Comparison of ENCODE assay signal across 5 cellular contexts in the genomic region with DNA sequence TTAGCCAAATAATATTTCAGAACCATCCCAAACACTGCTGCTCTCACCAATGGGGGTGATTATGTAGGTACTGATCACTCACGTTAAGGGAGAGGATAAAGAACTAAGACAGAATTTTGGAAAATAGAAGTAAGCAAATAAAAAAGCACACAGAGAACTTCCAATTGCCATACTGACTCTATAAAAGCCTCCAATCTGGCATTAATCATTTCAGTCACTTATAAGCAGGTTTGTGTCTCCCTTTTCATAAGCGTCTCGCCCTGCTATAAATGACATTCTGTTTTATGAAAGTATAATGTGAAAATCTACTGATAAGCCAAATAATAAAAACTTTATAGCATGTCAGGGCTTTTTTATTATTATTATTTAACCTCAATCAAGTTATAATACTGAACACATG.
"Had no signal": no experiment of that assay in that cellular context is flagged by ENCODE, and none has a peak within 500 bp of the region (broad histone marks: within the 10 kb centered on the region; RNA-seq: fewer than 3 reads in every experiment).

No MANE protein-coding gene starts in this region.

- H3K27ac ChIP-seq: HL-60 had no signal

- H3K4me3 ChIP-seq: K562 had no signal

- DNase-seq: IMR-90, KBM-7, KG1 had no signal
